12 cellular contexts compared by ENCODE assay signal in the genomic region with DNA sequence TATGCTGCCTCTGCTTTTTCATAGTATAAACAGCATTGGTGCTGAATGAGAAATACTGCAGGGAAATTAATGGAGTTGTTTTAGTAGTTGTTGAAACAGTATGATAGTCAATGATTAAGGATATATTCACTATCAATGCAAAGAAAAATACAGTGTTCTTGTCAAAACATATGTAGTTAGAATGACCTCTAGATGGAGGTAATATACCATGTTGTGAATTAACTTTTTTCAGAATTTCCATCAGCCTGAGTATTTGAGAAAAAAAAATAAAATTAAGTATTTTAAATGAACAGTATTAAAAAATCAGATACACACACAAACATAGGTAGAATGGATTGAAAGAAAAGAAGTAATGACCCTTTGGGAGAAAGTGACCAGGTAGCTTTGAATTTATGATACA. TPM values are rescaled to one million over a fixed set of nuclear protein-coding genes. Genes with fewer than 3 reads are reported as not detected.
DNase-seq lines count a peak whose midpoint lies in the region; FAIRE-seq and TF ChIP-seq lines count a peak whose summit lies in the region.
"Had no signal": no experiment of that assay in that cellular context is flagged by ENCODE, and none has a peak within 500 bp of the region (broad histone marks: within the 10 kb centered on the region; RNA-seq: fewer than 3 reads in every experiment).

No MANE protein-coding gene starts in this region.

- no peaks in the 10 kb centered on the region for H3K23me2 ChIP-seq in H9 (ENCODE audit: insufficient read length, low read depth, low read length, poor library complexity, severe bottlenecking)

- H2BK12ac ChIP-seq in H9 (ENCODE audit: insufficient read length, low read depth, low read length): no peak overlapping the region

- no peaks in the 10 kb centered on the region for H3K27me3 Mint-ChIP-seq in H9 (ENCODE audit: low read depth)

- no peaks in the 10 kb centered on the region for H4K20me1 ChIP-seq in H9 (ENCODE audit: control insufficient read depth, insufficient read depth, insufficient read length)

- no peaks in the 10 kb centered on the region for H3K79me2 ChIP-seq in H9 (ENCODE audit: insufficient read depth, low read length)

- H3K4me3 ChIP-seq in AG04450 (ENCODE audit: low read depth, low read length): no peak overlapping the region
- H3K4me3 ChIP-seq: colonic mucosa had no signal

- POLR2A ChIA-PET in AG04450 (lab: Yijun Ruan, JAX): no interaction called here

- H3K4me3 Mint-ChIP-seq in H9: no peak overlapping the region

- TF ChIP-seq CTCF in AG04450 (IDR thresholded peaks at IDR 0.05; ENCODE audit: low read depth, low read length): peak; percentile 20; the same call in 1 of the 2 replicates
- TF ChIP-seq CTCF in H9 (conservative IDR thresholded peaks at IDR 0.05): peak; percentile 43; the same call in 2 of the 3 replicates

- no peak overlapping the region for H3K18ac ChIP-seq in H9 (ENCODE audit: insufficient read length, low read depth, low read length)

- H2BK5ac ChIP-seq in H9 (ENCODE audit: insufficient read length, low read length): no peak overlapping the region

- H2BK120ac ChIP-seq in H9 (ENCODE audit: low read depth, low read length, poor library complexity, severe bottlenecking): no peak overlapping the region

- no peak overlapping the region for H3K4ac ChIP-seq in H9 (ENCODE audit: low read depth, low read length)

- no peak overlapping the region for H2BK20ac ChIP-seq in H9 (ENCODE audit: low read depth, low read length, poor library complexity, severe bottlenecking)

- H3K4me1 ChIP-seq in H9 (ENCODE audit: insufficient read depth, low read length): no peaks in the 10 kb centered on the region
- H3K4me1 ChIP-seq: colonic mucosa had no signal

- H4K8ac ChIP-seq in H9 (replicated peaks; ENCODE audit: insufficient read length, low read depth, low read length): no peak overlapping the region

- H3K9me3 ChIP-seq in AG04450 (ENCODE audit: control insufficient read depth, insufficient read depth, low read length): no peaks in the 10 kb centered on the region
- no peaks in the 10 kb centered on the region for H3K9me3 ChIP-seq in H9 (ENCODE audit: control insufficient read depth, low read depth, low read length)
- H3K9me3 ChIP-seq: colonic mucosa had no signal

- peaks cover 5 to 12% of the 10 kb centered on the region in 2 experiments for H3K9me3 Mint-ChIP-seq in H9

- H3T11ph ChIP-seq in H9 (ENCODE audit: low read length): no peak overlapping the region

- DNase-seq in AG04450 (ENCODE audit: low read depth, low spot score) (no peak), H9 (no peak), glomerular visceral epithelial cell (ENCODE audit: extremely low spot score) (peak; percentile 12), GM12891 (ENCODE audit: insufficient read length, low spot score) (no peak), SHP77 (lab: John Stamatoyannopoulos, UW) (no peak), kidney tubule cell (ENCODE audit: low spot score) (no peak)
- DNase-seq in stimulated activated CD8-positive, alpha-beta memory T cell treated with anti-CD3 and anti-CD28 coated beads, Interleukin-4, amount 100 ng/mL, for 48 hours: no peak
- DNase-seq: colonic mucosa; NCI-H1436; stimulated activated naive CD8-positive, alpha-beta T cell treated with anti-CD3 and anti-CD28 coated beads, Interleukin-15, Interleukin-2, amounts not matched to agents 100 U/mL and 50 U/mL, for 24 hours; WERI-Rb-1 had no signal

- TF ChIP-seq POLR2A in GM12891 (IDR thresholded peaks at IDR 0.05; ENCODE audit: low read depth, low read length): no peak

- peaks cover 12% of the 10 kb centered on the region in 2 experiments for H3K4me1 Mint-ChIP-seq in H9

- no peak overlapping the region for H2BK15ac ChIP-seq in H9 (ENCODE audit: low read depth, low read length)

- CTCF ChIA-PET in AG04450 (lab: Charles Lee): interaction anchor here (0.5 to 1.9 kb wide), 6 partner anchors 9 to 311 kb away, joined by 3 to 18 read pairs (median 3); no protein-coding TSS in a partner anchor

- H3K4me2 ChIP-seq in H9 (ENCODE audit: insufficient read depth, insufficient read length, low read length): no peak overlapping the region

- H2AK5ac ChIP-seq in H9 (ENCODE audit: insufficient read length, low read length): no peak overlapping the region

- H4K91ac ChIP-seq in H9 (ENCODE audit: insufficient read length, low read depth, low read length): no peak overlapping the region

- H3K9ac ChIP-seq in H9 (ENCODE audit: extremely low read depth, insufficient read length, low read length): no peak overlapping the region

- no peak overlapping the region for H3K27ac Mint-ChIP-seq in H9

- H2AFZ ChIP-seq in H9 (ENCODE audit: low read length): no peak overlapping the region

- peaks cover 0 to 10% (median 0%) of the 10 kb centered on the region in 3 experiments; a peak in 2 of 7 replicates for H3K36me3 Mint-ChIP-seq in H9 (ENCODE audit: insufficient read depth in 1 of 3, low read depth in 3 of 3)

- H3K23ac ChIP-seq in H9 (ENCODE audit: insufficient read length, low read depth, low read length): no peak overlapping the region

- H3K56ac ChIP-seq in H9 (ENCODE audit: insufficient read length, low read depth, low read length): no peak overlapping the region

- H3K79me1 ChIP-seq in H9 (ENCODE audit: insufficient read depth, low read depth, low read length, poor library complexity, severe bottlenecking): no peaks in the 10 kb centered on the region

- FAIRE-seq in TTC549 (lab: Jason Lieb, UNC) (peak; percentile 83), GM12891 (lab: Jason Lieb, UNC) (no peak)

- no peak overlapping the region for H3K27ac ChIP-seq in AG04450 (ENCODE audit: low read depth, low read length)
- H3K27ac ChIP-seq in H9 (ENCODE audit: insufficient read length, low read depth, low read length): no peak overlapping the region
- H3K27ac ChIP-seq: colonic mucosa, WERI-Rb-1 had no signal

- H4K5ac ChIP-seq in H9 (ENCODE audit: insufficient read length, low read depth, low read length): no peak overlapping the region

- H3K27me3 ChIP-seq in AG04450 (ENCODE audit: control insufficient read depth, insufficient read depth, low read length) (no peaks in the 10 kb centered on the region), H9 (ENCODE audit: insufficient read depth, low read length) (no peaks in the 10 kb centered on the region)
- H3K27me3 ChIP-seq: colonic mucosa had no signal

- no peak overlapping the region for H3K14ac ChIP-seq in H9 (ENCODE audit: insufficient read depth, low read length)

TF ChIP-seq in GM12891, 5 proteins besides CTCF, POLR2A, EP300 and RAD21:
- TF ChIP-seq POU2F2 (IDR thresholded peaks at IDR 0.05; ENCODE audit: low read depth, low read length): no peak
- no peak for TF ChIP-seq TAF1 (IDR thresholded peaks at IDR 0.05; ENCODE audit: low read depth, low read length)
- TF ChIP-seq PAX5 (IDR thresholded peaks at IDR 0.05; ENCODE audit: insufficient read depth, low read length, severe bottlenecking): no peak
- no peak for TF ChIP-seq SPI1 (IDR thresholded peaks at IDR 0.05; ENCODE audit: low read depth, low read length)
- TF ChIP-seq POLR2AphosphoS5 (IDR thresholded peaks at IDR 0.05; ENCODE audit: low read depth, low read length): no peak
TF ChIP-seq in GM12891: peak in this region for 0.

RNA-seq across cellular contexts. Expression of a gene that starts 59.5 kb away (rescaled TPM):
- 3.6 and 5.7 TPM in 2 replicates for polyA plus RNA-seq in AG04450 (2011; rRNA removed)
- polyA minus RNA-seq in AG04450 (2011; rRNA and poly(A)+ RNA removed): 1.3 and 2.0 TPM in 2 replicates
- total RNA-seq in H9 (2021): 2.6 and 2.8 TPM in 2 replicates
- polyA plus RNA-seq in GM12891 (2012; ENCODE audit: low read depth, missing spikeins): 10.3 TPM
